8 cellular contexts compared by ENCODE assay signal in the genomic region with DNA sequence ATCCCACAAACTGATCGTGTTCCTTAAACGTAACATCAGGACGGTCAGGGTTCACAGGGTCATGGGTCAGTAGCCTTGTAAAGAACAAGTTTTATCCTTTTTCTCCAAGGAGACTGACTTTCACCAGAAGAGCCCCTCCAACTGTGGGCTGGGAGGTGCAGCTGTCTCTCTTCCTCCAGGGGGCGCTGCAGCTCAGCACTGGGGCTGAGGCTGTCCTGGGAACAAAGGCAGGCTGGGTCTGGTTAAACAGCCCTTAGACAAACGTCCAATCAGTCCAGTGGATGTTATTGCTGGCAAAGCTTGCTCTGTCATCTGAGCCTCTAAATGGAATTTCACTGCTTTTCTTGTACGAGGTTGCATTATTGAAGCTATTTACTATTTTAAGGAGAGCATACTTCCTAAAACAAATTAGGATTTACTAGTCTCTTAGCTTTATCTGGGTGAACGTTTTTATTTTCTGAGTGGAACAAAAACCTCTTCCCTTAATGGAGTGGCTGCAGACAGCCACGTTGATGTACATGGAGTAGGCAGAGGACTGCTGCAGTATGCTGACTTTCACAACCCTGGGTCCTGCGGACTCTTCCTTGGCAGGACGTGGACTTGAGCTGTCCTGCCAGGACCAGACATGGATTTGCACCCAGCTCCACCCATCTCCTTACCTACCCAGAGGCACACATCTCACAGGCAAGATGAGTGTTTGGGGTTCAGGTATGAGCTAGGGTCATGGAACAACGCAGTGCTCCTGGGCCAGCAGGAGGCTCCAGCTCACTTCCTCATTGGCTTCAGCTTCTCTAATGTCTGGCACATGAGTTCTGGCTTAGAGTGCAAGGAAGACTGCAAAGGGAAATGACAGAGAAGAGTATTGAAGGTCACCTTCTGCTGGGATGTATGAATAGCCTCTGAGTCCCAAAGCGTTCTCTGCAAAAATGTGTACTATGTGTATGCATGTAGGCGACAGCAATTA. TPM values are rescaled to one million over a fixed set of nuclear protein-coding genes. Genes with fewer than 3 reads are reported as not detected.
A peak's percentile ranks its signal among the peaks of the same experiment; 100 is the strongest.
DNase-seq lines count a peak whose midpoint lies in the region; ATAC-seq, FAIRE-seq and TF ChIP-seq lines count a peak whose summit lies in the region.

No MANE protein-coding gene starts in this region.

- peaks cover 8 to 9% of the 10 kb centered on the region in 2 experiments for H3K4me1 ChIP-seq in trophoblast cell (ENCODE audit: control insufficient read depth in 1 of 2, insufficient read depth in 2 of 2, low read length in 2 of 2)
- H3K4me1 ChIP-seq in upper lobe of right lung = peaks cover 6% of the 10 kb centered on the region

- H2BK12ac ChIP-seq in trophoblast cell (ENCODE audit: low read length) = no peak overlapping the region

- TF ChIP-seq CTCF in upper lobe of right lung (IDR thresholded peaks at IDR 0.05) = peak; percentile 90

- no peaks in the 10 kb centered on the region for H3K27me3 ChIP-seq in trophoblast cell (ENCODE audit: insufficient read depth, low read length)
- no peaks in the 10 kb centered on the region for H3K27me3 ChIP-seq in upper lobe of right lung

- no peak overlapping the region for H2AFZ ChIP-seq in trophoblast cell (ENCODE audit: insufficient read depth, low read length, poor library complexity)

- no peak overlapping the region for H3K14ac ChIP-seq in trophoblast cell (ENCODE audit: low read length)

- DNase-seq in COR-L47 (lab: John Stamatoyannopoulos, UW) (peak; percentile 64), SHP77 treated with DMSO at 0.1 percent for 48 hours (lab: John Stamatoyannopoulos, UW) (peak; percentile 17), globus pallidus (ENCODE audit: low spot score) (peak; percentile 84), trophoblast cell (peak; percentile 55 to 83), upper lobe of right lung (peak; percentile 82), GM19239 (ENCODE audit: insufficient read length, low spot score) (no peak)
- DNase-seq in activated naive CD4-positive, alpha-beta T cell treated with Interleukin-2 at 50 U/mL for 16 hours = peak; percentile 74

- H3K79me1 ChIP-seq in trophoblast cell (ENCODE audit: low read length) = no peaks in the 10 kb centered on the region

- no peaks in the 10 kb centered on the region for H3K79me2 ChIP-seq in trophoblast cell (ENCODE audit: control insufficient read depth, insufficient read depth, low read length, poor library complexity)

- H3K36me3 ChIP-seq in trophoblast cell (ENCODE audit: control insufficient read depth in 1 of 2, insufficient read depth in 2 of 2, low read length in 2 of 2) = peaks cover 29 to 49% of the 10 kb centered on the region in 2 experiments
- peaks cover 78% of the 10 kb centered on the region for H3K36me3 ChIP-seq in upper lobe of right lung

- H3K9me3 ChIP-seq in trophoblast cell (ENCODE audit: insufficient read depth, low read depth, low read length) = no peaks in the 10 kb centered on the region
- H3K9me3 ChIP-seq in upper lobe of right lung = no peaks in the 10 kb centered on the region

- H3K4ac ChIP-seq in trophoblast cell (ENCODE audit: low read depth, low read length) = no peak overlapping the region

- no peak overlapping the region for H3K4me3 ChIP-seq in trophoblast cell (ENCODE audit: low read depth, low read length)
- no peak overlapping the region for H3K4me3 ChIP-seq in upper lobe of right lung

- intact Hi-C loops in upper lobe of right lung (cut with DNase I) = loop anchor here (5.0 kb wide), 1 partner anchor 166 kb away; no protein-coding TSS in a partner anchor

- no peak overlapping the region for H2AK5ac ChIP-seq in trophoblast cell (ENCODE audit: low read length)

- H2BK120ac ChIP-seq in trophoblast cell (ENCODE audit: insufficient read depth, low read length, poor library complexity) = no peak overlapping the region

- peak; percentile 94 for ATAC-seq in upper lobe of right lung

- peak overlapping the region; percentile 15 for H3K9ac ChIP-seq in trophoblast cell (ENCODE audit: low read length)

- H3K27ac ChIP-seq in trophoblast cell (ENCODE audit: low read depth, low read length) = no peak overlapping the region
- no peak overlapping the region for H3K27ac ChIP-seq in upper lobe of right lung

- no CpG with 5 or more reads among the region's 13 CpGs for WGBS in trophoblast cell (ENCODE audit: extremely low coverage, insufficient coverage, insufficient read length)

- TF ChIP-seq EP300 in Ishikawa (IDR thresholded peaks at IDR 0.05; ENCODE audit: borderline replicate concordance) = no peak

- H3K23ac ChIP-seq in trophoblast cell (ENCODE audit: low read length) = no peak overlapping the region

- H4K91ac ChIP-seq in trophoblast cell (ENCODE audit: low read depth, low read length) = no peak overlapping the region

- H4K8ac ChIP-seq in trophoblast cell (ENCODE audit: low read depth, low read length) = no peak overlapping the region

- no peak for FAIRE-seq in GM19239 (lab: Jason Lieb, UNC)

- H3K4me2 ChIP-seq in trophoblast cell (ENCODE audit: low read length) = no peak overlapping the region

- peak; percentile 68 for TF ChIP-seq RAD21 in Ishikawa (IDR thresholded peaks at IDR 0.05; ENCODE audit: low read depth)

- H2BK5ac ChIP-seq in trophoblast cell (ENCODE audit: low read depth, low read length, poor library complexity) = no peak overlapping the region

- H4K12ac ChIP-seq in trophoblast cell (ENCODE audit: low read depth, low read length) = no peak overlapping the region

- H3K18ac ChIP-seq in trophoblast cell (ENCODE audit: low read length) = no peak overlapping the region

TF ChIP-seq in Ishikawa, 13 proteins besides CTCF, POLR2A, EP300 and RAD21:
- TF ChIP-seq, protein P1, sequence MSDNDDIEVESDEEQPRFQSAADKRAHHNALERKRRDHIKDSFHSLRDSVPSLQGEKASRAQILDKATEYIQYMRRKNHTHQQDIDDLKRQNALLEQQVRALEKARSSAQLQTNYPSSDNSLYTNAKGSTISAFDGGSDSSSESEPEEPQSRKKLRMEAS (IDR thresholded peaks at IDR 0.05) = peak; percentile 13; the same call in 1 of the 2 replicates
- TF ChIP-seq YY1 (IDR thresholded peaks at IDR 0.05; ENCODE audit: low read depth) (no peak), TCF12 (IDR thresholded peaks at IDR 0.05; ENCODE audit: low read depth) (no peak)
TF ChIP-seq in Ishikawa: peak in this region for 1.

RNA-seq across cellular contexts. Expression of a gene that starts 7.8 kb away (rescaled TPM):
- polyA plus RNA-seq in trophoblast cell (2013) = 9.5 and 9.8 TPM in 2 replicates
- total RNA-seq in upper lobe of right lung = 23.0 TPM

RNA-seq across cellular contexts. Expression of a gene that starts 36.9 kb away (rescaled TPM):
- polyA plus RNA-seq in trophoblast cell (2013) = 0.01 TPM in 1 of 2 replicates, not detected in the other
- total RNA-seq in upper lobe of right lung = not detected
